In the genomic region with DNA sequence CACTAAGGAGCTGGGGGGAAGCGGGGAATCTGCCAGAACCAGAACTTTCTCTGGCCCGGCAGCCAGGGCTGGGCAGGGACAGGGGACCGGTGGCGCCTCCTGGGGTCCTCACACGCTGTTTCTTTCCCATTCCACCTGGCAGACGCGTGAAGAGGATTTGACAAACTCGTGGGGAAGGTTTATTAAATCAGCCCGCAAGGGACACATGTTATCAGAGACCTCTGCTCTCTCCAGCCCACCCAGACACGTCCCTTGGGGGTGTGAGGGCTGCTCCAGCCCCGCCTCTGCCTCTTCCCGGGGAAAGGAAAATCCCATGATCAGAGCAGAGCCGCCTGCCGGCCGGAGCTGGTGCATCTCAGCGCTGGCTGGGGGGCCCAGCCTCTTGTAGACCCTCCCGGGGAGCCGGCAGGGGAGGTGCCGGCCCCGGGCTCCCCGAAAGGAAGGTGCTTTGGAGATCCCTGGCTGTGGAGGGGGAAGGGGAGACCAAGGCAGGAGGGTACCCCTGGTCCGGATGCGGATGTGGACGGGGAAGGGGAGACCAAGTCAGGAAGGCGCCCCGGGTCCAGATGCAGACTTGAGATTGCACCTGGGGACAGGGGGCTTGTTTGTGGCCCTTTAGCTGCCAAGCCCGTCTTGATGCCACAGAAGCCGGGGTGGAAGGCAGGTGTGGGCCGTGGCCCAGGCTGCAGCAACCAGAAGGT, we compare ENCODE assay signal across 13 cellular contexts.
DNase-seq lines count a peak whose midpoint lies in the region; ATAC-seq, FAIRE-seq and TF ChIP-seq lines count a peak whose summit lies in the region.
"Had no signal": no experiment of that assay in that cellular context is flagged by ENCODE, and none has a peak within 500 bp of the region (broad histone marks: within the 10 kb centered on the region; RNA-seq: fewer than 3 reads in every experiment).

No MANE protein-coding gene starts in this region.

- TF ChIP-seq CTCF in WERI-Rb-1 (IDR thresholded peaks at IDR 0.05; ENCODE audit: low read depth, low read length), result peak; percentile 71
- peak in 2 of 3 experiments; percentile 9 to 20 for TF ChIP-seq CTCF in keratinocyte (optimal IDR thresholded peaks at IDR 0.05 in 1 of 3, IDR thresholded peaks at IDR 0.05 in 1 of 3, conservative IDR thresholded peaks at IDR 0.05 in 1 of 3; ENCODE audit: extremely low read depth in 1 of 3, insufficient read depth in 2 of 3, low read length in 3 of 3)
- no peak for TF ChIP-seq CTCF in sigmoid colon (IDR thresholded peaks at IDR 0.05)
- no peak for TF ChIP-seq CTCF in gastrocnemius medialis (IDR thresholded peaks at IDR 0.05 in 4 of 5, conservative IDR thresholded peaks at IDR 0.05 in 1 of 5)

- H3K4me3 ChIP-seq in WERI-Rb-1 (ENCODE audit: low read depth, low read length) (peak overlapping the region; percentile 23), keratinocyte (ENCODE audit: control insufficient read depth in 2 of 3, extremely low read depth in 1 of 3, insufficient read depth in 2 of 3, low read depth in 1 of 3, low read length in 3 of 3) (no peak overlapping the region), aorta (ENCODE audit: low read length in 2 of 2) (no peak overlapping the region), sigmoid colon (no peak overlapping the region), gastrocnemius medialis (no peak overlapping the region)
- H3K4me3 ChIP-seq: tibial artery had no signal

- H3K9me1 ChIP-seq in keratinocyte (ENCODE audit: control insufficient read depth, extremely low read depth, insufficient read depth, low read length), result no peaks in the 10 kb centered on the region

- whole genome bisulfite sequencing in aorta, 2 donors, result 73% methylated on average over 29 of the region's 29 CpGs
- 63 to 73% methylated on average over 29 of the region's 29 CpGs for WGBS in sigmoid colon, 2 donors

- H4K20me1 ChIP-seq in keratinocyte (ENCODE audit: control insufficient read depth, extremely low read depth, insufficient read depth, low read length), result no peaks in the 10 kb centered on the region

- no peak for TF ChIP-seq POLR2A in sigmoid colon (IDR thresholded peaks at IDR 0.05)
- no peak for TF ChIP-seq POLR2A in gastrocnemius medialis (IDR thresholded peaks at IDR 0.05)

- DNase-seq in Right ventricle myocardium superior (no peak), cardiac septum (ENCODE audit: low spot score) (no peak), WERI-Rb-1 (peak; percentile 87), keratinocyte (ENCODE audit: low read depth, low spot score) (no peak), aorta (peak; percentile 38 to 71), sigmoid colon (no peak), gastrocnemius medialis (no peak), NCI-H2029 treated with DMSO at 0.1 percent for 48 hours (lab: John Stamatoyannopoulos, UW) (no peak)
- DNase-seq: EL; naive thymus-derived CD4-positive, alpha-beta T cell; NCI-H187 had no signal

- H3K4me2 ChIP-seq in keratinocyte (ENCODE audit: control insufficient read depth, extremely low read depth, insufficient read depth, low read depth, low read length), result no peak overlapping the region
- H3K4me2 ChIP-seq: KMS-11 had no signal

- intact Hi-C loops in Right ventricle myocardium superior (cut with DNase I) (no loop called here), cardiac septum (cut with DNase I) (loop anchor here (5.0 kb wide), 1 partner anchor 399 kb away; no protein-coding TSS in a partner anchor), aorta (cut with DNase I) (no loop called here), sigmoid colon (cut with DNase I) (loop anchor here (10.0 kb wide), 1 partner anchor 392 kb away; no protein-coding TSS in a partner anchor), gastrocnemius medialis (cut with DNase I; ENCODE audit: low total_unique reads) (no loop called here)

- no peak overlapping the region for H3K9ac ChIP-seq in keratinocyte (ENCODE audit: control insufficient read depth, extremely low read depth, insufficient read depth, low read length)
- H3K9ac ChIP-seq: KMS-11 had no signal

- H3K4me1 ChIP-seq in keratinocyte (ENCODE audit: control insufficient read depth, extremely low read depth, insufficient read depth, low read length), result peaks cover 18% of the 10 kb centered on the region
- no peaks in the 10 kb centered on the region for H3K4me1 ChIP-seq in aorta (ENCODE audit: control insufficient read depth in 1 of 2, insufficient read depth in 2 of 2, low read length in 2 of 2)
- H3K4me1 ChIP-seq in sigmoid colon, result peaks cover 0 to 17% (median 10%) of the 10 kb centered on the region in 4 donors
- peaks cover 1 to 4% of the 10 kb centered on the region in 2 donors for H3K4me1 ChIP-seq in gastrocnemius medialis

- dilution Hi-C loops in keratinocyte (cut with MboI; ENCODE audit: extremely low pct_ligation_motif_present, low sequenced_read_pairs), result no loop called here

- H3K27me3 ChIP-seq in WERI-Rb-1 (ENCODE audit: insufficient read depth, low read depth, severe bottlenecking) (no peaks in the 10 kb centered on the region), keratinocyte (ENCODE audit: control insufficient read depth, extremely low read depth, insufficient read depth, low read length) (peaks cover 9% of the 10 kb centered on the region), aorta (ENCODE audit: control insufficient read depth in 1 of 2, insufficient read depth in 2 of 2, low read length in 1 of 2) (no peaks in the 10 kb centered on the region), sigmoid colon (peaks cover 0 to 4% (median 0%) of the 10 kb centered on the region in 3 donors), gastrocnemius medialis (no peaks in the 10 kb centered on the region)

- TF ChIP-seq EP300 in sigmoid colon (IDR thresholded peaks at IDR 0.05), result no peak

- no peaks in the 10 kb centered on the region; the same call in 1 of the 2 replicates for H3K36me3 ChIP-seq in WERI-Rb-1
- peaks cover 0 to 3% of the 10 kb centered on the region in 2 experiments for H3K36me3 ChIP-seq in keratinocyte (ENCODE audit: control insufficient read depth in 2 of 2, extremely low read depth in 1 of 2, insufficient read depth in 2 of 2, low read length in 2 of 2)
- no peaks in the 10 kb centered on the region for H3K36me3 ChIP-seq in aorta (ENCODE audit: control insufficient read depth in 1 of 2, insufficient read depth in 2 of 2, low read length in 1 of 2)
- no peaks in the 10 kb centered on the region for H3K36me3 ChIP-seq in sigmoid colon
- H3K36me3 ChIP-seq in gastrocnemius medialis, result no peaks in the 10 kb centered on the region

- H3K9me3 ChIP-seq in WERI-Rb-1 (ENCODE audit: severe bottlenecking) (no peaks in the 10 kb centered on the region), keratinocyte (ENCODE audit: control insufficient read depth, low read depth, low read length) (no peaks in the 10 kb centered on the region), aorta (ENCODE audit: control insufficient read depth, low read length) (no peaks in the 10 kb centered on the region), sigmoid colon (no peaks in the 10 kb centered on the region), gastrocnemius medialis (no peaks in the 10 kb centered on the region)
- H3K9me3 ChIP-seq: tibial artery had no signal

- H3K27ac ChIP-seq in WERI-Rb-1 (peak overlapping the region; percentile 52), keratinocyte (ENCODE audit: control insufficient read depth, insufficient read depth, low read length) (no peak overlapping the region), aorta (ENCODE audit: low read depth in 1 of 2, low read length in 2 of 2) (no peak overlapping the region), sigmoid colon (no peak overlapping the region), gastrocnemius medialis (no peak overlapping the region)
- H3K27ac ChIP-seq: KMS-11, tibial artery had no signal

- peak; percentile 21 for ATAC-seq in Right ventricle myocardium superior (ENCODE audit: poor library complexity)
- ATAC-seq in aorta (ENCODE audit: low FRiP score), result no peak
- no peak for ATAC-seq in gastrocnemius medialis
- ATAC-seq: naive thymus-derived CD4-positive, alpha-beta T cell had no signal

- no peak for FAIRE-seq in keratinocyte (lab: Jason Lieb, UNC)

- in situ Hi-C loops in gastrocnemius medialis (cut with MboI; ENCODE audit: low sequenced_read_pairs in 4 of 4), result no loop called here

- H2AFZ ChIP-seq in keratinocyte (ENCODE audit: control insufficient read depth, low read length), result no peak overlapping the region

- no peaks in the 10 kb centered on the region for H3K79me2 ChIP-seq in keratinocyte (ENCODE audit: control insufficient read depth, insufficient read depth, low read length)

Comparison
In these comparisons a context has a peak if more than half of its experiments do, and no peak if none do; other contexts are left out.
1. intact Hi-C loops: an anchor here in cardiac septum (5.0 kb wide) and sigmoid colon (10.0 kb wide); none called in Right ventricle myocardium superior, aorta and gastrocnemius medialis.
2. DNase-seq: peak in WERI-Rb-1 (single experiment) and aorta (2 of 2); none in Right ventricle myocardium superior (single experiment), cardiac septum (single experiment), keratinocyte (single experiment), sigmoid colon (single experiment), gastrocnemius medialis (0 of 2) and NCI-H2029 treated with DMSO at 0.1 percent for 48 hours (single experiment).
3. CTCF ChIP-seq: peak in WERI-Rb-1 (single experiment) and keratinocyte (2 of 3); none in sigmoid colon (0 of 4) and gastrocnemius medialis (0 of 5).